In genomic region chr9:113012492-113012891, GRCh38 we compare ENCODE assay signal across 8 cellular contexts. TPM values are rescaled to one million over a fixed set of nuclear protein-coding genes. Genes with fewer than 3 reads are reported as not detected.
DNase-seq lines count a peak whose midpoint lies in the region; ATAC-seq and TF ChIP-seq lines count a peak whose summit lies in the region.

No MANE protein-coding gene starts in this region.

- TF ChIP-seq POLR2A in ovary (IDR thresholded peaks at IDR 0.05): no peak

- H3K27me3 ChIP-seq in ovary: no peaks in the 10 kb centered on the region

- no peaks in the 10 kb centered on the region for H3K9me3 ChIP-seq in ovary

- H3K36me3 ChIP-seq in ovary: no peaks in the 10 kb centered on the region

- ATAC-seq in GM19324 (IDR thresholded peaks at IDR 0.05; ENCODE audit: low FRiP score, unreplicated experiment) (no peak), HG03097 (IDR thresholded peaks at IDR 0.05; ENCODE audit: low FRiP score, unreplicated experiment) (no peak)

- TF ChIP-seq EP300 in ovary (IDR thresholded peaks at IDR 0.05): no peak

- 13 to 26% (median 24%) methylated on average over 9 of the region's 9 CpGs for whole genome bisulfite sequencing in ovary, 3 donors

- DNase-seq in Daoy (ENCODE audit: low read depth): peak; percentile 9
- DNase-seq in RKO (ENCODE audit: low spot score): peak; percentile 67
- no peak for DNase-seq in fibroblast of mammary gland (ENCODE audit: low read depth)
- DNase-seq in ovary: no peak
- DNase-seq in posterior vena cava (ENCODE audit: low spot score): no peak
- DNase-seq in MV-4-11 (lab: John Stamatoyannopoulos, UW): no peak

- H3K27ac ChIP-seq in ovary: no peak overlapping the region

- H3K4me3 ChIP-seq in fibroblast of mammary gland (ENCODE audit: control insufficient read depth, low read depth, low read length) (peak overlapping the region; percentile 54), ovary (peak overlapping the region; percentile 31)

- TF ChIP-seq CTCF in fibroblast of mammary gland (conservative IDR thresholded peaks at IDR 0.05; ENCODE audit: control insufficient read depth, insufficient read depth, low read depth, low read length): no peak
- TF ChIP-seq CTCF in ovary (IDR thresholded peaks at IDR 0.05): no peak

- intact Hi-C loops in ovary (cut with DNase I) (no loop called here), posterior vena cava (cut with DNase I) (loop anchor here in 1 of 2 donors (1.0 kb wide), 1 partner anchor 36 kb away; no protein-coding TSS in a partner anchor)

- H3K4me1 ChIP-seq in ovary (ENCODE audit: insufficient read depth): no peaks in the 10 kb centered on the region

RNA-seq across cellular contexts. Expression of gene ZNF883, which starts 0.5 kb away (rescaled TPM):
- total RNA-seq in Daoy (2014; rRNA removed; shearing (Covaris generic)): 5.3 and 6.5 TPM in 2 replicates
- total RNA-seq in ovary: 1 to 10 TPM in 6 of 7 donors, under 1 TPM in 1; 0.97 to 3.8 (median 2.5) TPM
- polyA plus RNA-seq in ovary: 1 to 10 TPM; 1.1 to 2.1 TPM
- 1 to 10 TPM; 2.1 to 3.2 TPM for total RNA-seq in posterior vena cava

RNA-seq across cellular contexts. Expression of gene ZFP37, which starts 44.0 kb away (rescaled TPM):
- total RNA-seq in Daoy (2014; rRNA removed; shearing (Covaris generic)): 3.7 and 7.9 TPM in 2 replicates
- total RNA-seq in ovary: 10 to 100 TPM in 1 of 7 donors, 1 to 10 TPM in 6; 3.7 to 11.4 (median 6.7) TPM
- polyA plus RNA-seq in ovary: 1 to 10 TPM; 4.8 TPM
- total RNA-seq in posterior vena cava: 1 to 10 TPM; 3.6 to 4.4 TPM

Comparison
In these comparisons a context has a peak if more than half of its experiments do, and no peak if none do; other contexts are left out.
1. DNase-seq: peak in Daoy (single experiment) and RKO (single experiment); none in fibroblast of mammary gland (single experiment), ovary (0 of 5), posterior vena cava (single experiment) and MV-4-11 (single experiment).